In the genomic region with DNA sequence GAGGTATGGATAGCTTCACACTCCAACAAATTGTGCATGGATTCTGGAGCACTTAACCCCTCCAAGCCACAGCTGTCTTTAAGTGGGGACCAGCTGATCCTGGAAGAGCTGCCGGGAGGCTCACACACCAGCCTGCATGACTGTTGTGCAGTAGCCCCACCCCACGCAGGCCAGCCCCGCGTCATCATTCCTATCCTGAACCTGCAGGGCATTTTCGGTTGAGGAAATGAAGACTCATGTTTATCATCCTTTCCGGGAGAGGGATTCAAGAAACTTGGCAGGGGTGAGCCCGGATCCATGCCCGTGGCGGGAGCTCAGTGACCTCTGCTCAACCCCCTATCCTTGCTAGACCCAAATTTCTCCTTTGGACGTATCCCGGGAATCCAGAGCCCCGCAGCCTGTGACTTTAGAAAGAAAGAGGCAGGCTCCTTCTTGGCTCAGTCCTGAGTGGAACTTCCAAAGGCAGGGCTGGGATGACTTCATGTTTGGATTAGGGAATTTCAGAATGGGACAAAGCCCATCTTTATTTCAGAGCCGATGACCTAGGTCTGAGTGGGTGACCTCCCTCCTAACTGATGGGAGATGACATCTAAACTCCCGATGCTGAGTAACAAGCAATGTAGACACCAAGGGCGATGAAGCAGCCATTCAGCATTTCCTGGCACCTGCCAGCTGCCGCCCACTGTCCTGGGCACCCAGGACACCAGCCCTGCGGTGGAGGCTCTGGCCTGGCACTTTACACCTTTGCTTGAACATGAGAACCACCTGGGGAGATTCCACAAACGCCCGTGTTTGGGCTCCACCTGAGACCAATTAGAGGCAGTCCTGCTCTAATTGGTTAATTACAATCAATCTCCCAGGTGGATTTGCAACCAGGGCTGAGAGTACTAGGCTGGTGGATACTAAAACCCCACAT, we compare ENCODE assay signal across 11 cellular contexts. TPM values are rescaled to one million over a fixed set of nuclear protein-coding genes. Genes with fewer than 3 reads are reported as not detected.
DNase-seq lines count a peak whose midpoint lies in the region; TF ChIP-seq lines count a peak whose summit lies in the region.
"Had no signal": no experiment of that assay in that cellular context is flagged by ENCODE, and none has a peak within 500 bp of the region (broad histone marks: within the 10 kb centered on the region; RNA-seq: fewer than 3 reads in every experiment).

No MANE protein-coding gene starts in this region.

- peak overlapping the region; percentile 11 for H3K4me3 Mint-ChIP-seq in osteocyte (ENCODE audit: unreplicated experiment)
- H3K4me3 Mint-ChIP-seq: central memory CD8-positive, alpha-beta T cell had no signal

- no peak overlapping the region for H3K4me3 ChIP-seq in epithelial cell of esophagus (ENCODE audit: low read length)
- no peak overlapping the region for H3K4me3 ChIP-seq in coronary artery
- H3K4me3 ChIP-seq: tibial artery had no signal

- peak overlapping the region; percentile 27 for H3K27ac Mint-ChIP-seq in osteocyte (ENCODE audit: unreplicated experiment)

- peaks cover 18% of the 10 kb centered on the region for H3K4me1 Mint-ChIP-seq in osteocyte (ENCODE audit: unreplicated experiment)
- H3K4me1 Mint-ChIP-seq: central memory CD8-positive, alpha-beta T cell had no signal

- no peaks in the 10 kb centered on the region for H3K36me3 Mint-ChIP-seq in osteocyte (ENCODE audit: unreplicated experiment)

- H3K27me3 Mint-ChIP-seq in osteocyte (ENCODE audit: unreplicated experiment): no peaks in the 10 kb centered on the region
- H3K27me3 Mint-ChIP-seq: central memory CD8-positive, alpha-beta T cell had no signal

- TF ChIP-seq CTCF in epithelial cell of esophagus (IDR thresholded peaks at IDR 0.05; ENCODE audit: insufficient read depth, low read depth, low read length, missing control alignments) (no peak), osteocyte (IDR thresholded peaks at IDR 0.05) (no peak), coronary artery (IDR thresholded peaks at IDR 0.05) (no peak)

- H3K9me3 Mint-ChIP-seq in osteocyte (ENCODE audit: unreplicated experiment): no peaks in the 10 kb centered on the region
- H3K9me3 Mint-ChIP-seq: central memory CD8-positive, alpha-beta T cell had no signal

- no peak overlapping the region for H3K27ac ChIP-seq in coronary artery
- H3K27ac ChIP-seq: tibial artery had no signal

- DNase-seq in COLO829 (ENCODE audit: low spot score) (peak; percentile 40), NCI-H146 (lab: John Stamatoyannopoulos, UW) (peak; percentile 82), epithelial cell of esophagus (ENCODE audit: low read depth) (peak; percentile 96), osteocyte (ENCODE audit: extremely low spot score, unreplicated experiment) (no peak), iPS-NIHi7 (ENCODE audit: extremely low spot score) (no peak), NCI-H1694 treated with DMSO at 0.1 percent for 48 hours (lab: John Stamatoyannopoulos, UW) (no peak), coronary artery (ENCODE audit: low spot score) (no peak), nucleus accumbens (lab: John Stamatoyannopoulos, UW) (no peak)
- DNase-seq: kidney had no signal

RNA-seq across cellular contexts. Expression of a gene that starts 43.3 kb away (rescaled TPM):
- 29.8 and 38.0 TPM in 2 replicates for total RNA-seq in osteocyte

Comparison
In these comparisons a context has a peak if more than half of its experiments do, and no peak if none do; other contexts are left out.
1. DNase-seq: peak in COLO829 (single experiment), NCI-H146 (single experiment) and epithelial cell of esophagus (single experiment); none in osteocyte (single experiment), iPS-NIHi7 (single experiment), NCI-H1694 treated with DMSO at 0.1 percent for 48 hours (single experiment), coronary artery (single experiment) and nucleus accumbens (0 of 56).